In the genomic region with DNA sequence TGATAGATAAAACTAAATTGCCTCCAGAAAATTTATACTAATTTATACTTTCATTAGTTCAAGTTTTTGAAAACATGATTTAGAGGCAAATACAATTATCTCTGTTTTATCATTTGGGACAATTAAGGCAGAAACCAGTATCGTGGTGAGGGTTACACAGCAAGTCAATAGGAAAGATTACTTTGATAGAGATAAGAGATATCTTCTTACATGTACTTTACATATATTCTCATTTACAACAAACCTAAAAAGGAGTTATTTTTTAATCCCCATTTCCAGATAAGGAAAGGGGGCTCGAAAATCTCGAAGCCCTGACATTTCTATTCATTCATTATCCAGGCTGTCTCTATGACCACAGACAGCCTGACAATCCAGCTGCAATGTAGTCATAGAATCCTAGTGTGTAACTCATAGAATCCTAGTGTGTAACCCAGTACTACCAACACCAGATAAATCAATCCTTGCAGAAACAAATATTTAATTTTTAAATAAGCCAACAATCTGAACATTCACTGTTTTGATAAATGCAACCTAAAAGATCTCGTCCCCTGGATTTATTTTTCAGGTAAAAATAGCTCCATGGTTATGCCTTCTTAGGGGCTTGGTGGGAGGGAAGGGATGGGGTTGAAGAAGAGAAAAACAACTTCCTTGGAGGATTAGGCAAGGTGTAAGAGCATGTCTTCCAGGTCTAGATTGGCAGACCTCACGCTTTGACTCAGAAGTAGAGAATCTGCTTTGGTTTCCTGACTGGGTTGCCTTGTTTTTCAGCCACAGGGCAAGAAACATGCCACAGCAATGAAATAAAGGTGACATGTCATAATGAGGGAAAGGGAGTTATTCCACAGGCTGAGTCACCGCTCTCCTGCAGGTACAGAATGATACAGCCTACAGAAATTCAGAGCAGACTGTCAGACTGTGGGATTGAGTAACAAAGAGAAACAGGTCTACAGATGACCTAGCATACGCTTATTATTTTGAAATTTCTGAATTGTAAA, we compare ENCODE assay signal across 10 cellular contexts. TPM values are rescaled to one million over a fixed set of nuclear protein-coding genes. Genes with fewer than 3 reads are reported as not detected.
DNase-seq lines count a peak whose midpoint lies in the region; ATAC-seq and TF ChIP-seq lines count a peak whose summit lies in the region.
"Had no signal": no experiment of that assay in that cellular context is flagged by ENCODE, and none has a peak within 500 bp of the region (broad histone marks: within the 10 kb centered on the region; RNA-seq: fewer than 3 reads in every experiment).

No MANE protein-coding gene starts in this region.

- ATAC-seq in GM18909 (IDR thresholded peaks at IDR 0.05; ENCODE audit: poor library complexity, unreplicated experiment) = no peak
- ATAC-seq in GM21360 (IDR thresholded peaks at IDR 0.05; ENCODE audit: unreplicated experiment) = no peak

- whole genome bisulfite sequencing in prostate gland = 61% methylated on average over 7 of the region's 7 CpGs

- DNase-seq in GM04503 (ENCODE audit: low read depth) (peak; percentile 56), NCI-H226 (peak; percentile 94), epithelial cell of prostate (ENCODE audit: low read depth, low spot score) (peak; percentile 99), prostate gland (ENCODE audit: low spot score) (peak; percentile 79), SKM-1 treated with dmso at 0.1 percent for 144 hours (lab: John Stamatoyannopoulos, UW; ENCODE audit: unreplicated experiment) (no peak), GM10266 (ENCODE audit: extremely low spot score) (no peak)
- DNase-seq: NCI-H2029 had no signal

- H3K4me3 ChIP-seq in prostate gland = no peak overlapping the region
- H3K4me3 ChIP-seq: coronary artery had no signal

- TF ChIP-seq CTCF in prostate gland (IDR thresholded peaks at IDR 0.05) = peak in 1 of 4 experiments; percentile 16
- no peak for TF ChIP-seq CTCF in GM10266 (IDR thresholded peaks at IDR 0.05; ENCODE audit: control insufficient read depth, insufficient read depth, low read depth, missing control alignments)

- H3K27me3 ChIP-seq in prostate gland (replicated peaks; ENCODE audit: insufficient read depth) = no peaks in the 10 kb centered on the region

- H3K27ac ChIP-seq in epithelial cell of prostate (peak overlapping the region; percentile 83), prostate gland (peak overlapping the region in 1 of 2 donors; percentile 22)
- H3K27ac ChIP-seq: coronary artery had no signal

- TF ChIP-seq POLR2A in prostate gland (IDR thresholded peaks at IDR 0.05) = peak; percentile 19

- H3K36me3 ChIP-seq in prostate gland = no peaks in the 10 kb centered on the region

- intact Hi-C loops in prostate gland (cut with DNase I) = no loop called here

- H3K9me3 ChIP-seq in prostate gland = no peaks in the 10 kb centered on the region

- no peaks in the 10 kb centered on the region for H3K4me1 ChIP-seq in prostate gland (replicated peaks)

RNA-seq across cellular contexts. Expression of a gene that starts 45.6 kb away (rescaled TPM):
- 100 to 1,000 TPM; 111 to 124 TPM for total RNA-seq in prostate gland

Comparison
In these comparisons a context has a peak if more than half of its experiments do, and no peak if none do; other contexts are left out.
1. DNase-seq: peak in GM04503 (single experiment), NCI-H226 (single experiment), epithelial cell of prostate (single experiment) and prostate gland (single experiment); none in SKM-1 treated with dmso at 0.1 percent for 144 hours (single experiment) and GM10266 (single experiment).